8 cellular contexts compared by ENCODE assay signal in the genomic region with DNA sequence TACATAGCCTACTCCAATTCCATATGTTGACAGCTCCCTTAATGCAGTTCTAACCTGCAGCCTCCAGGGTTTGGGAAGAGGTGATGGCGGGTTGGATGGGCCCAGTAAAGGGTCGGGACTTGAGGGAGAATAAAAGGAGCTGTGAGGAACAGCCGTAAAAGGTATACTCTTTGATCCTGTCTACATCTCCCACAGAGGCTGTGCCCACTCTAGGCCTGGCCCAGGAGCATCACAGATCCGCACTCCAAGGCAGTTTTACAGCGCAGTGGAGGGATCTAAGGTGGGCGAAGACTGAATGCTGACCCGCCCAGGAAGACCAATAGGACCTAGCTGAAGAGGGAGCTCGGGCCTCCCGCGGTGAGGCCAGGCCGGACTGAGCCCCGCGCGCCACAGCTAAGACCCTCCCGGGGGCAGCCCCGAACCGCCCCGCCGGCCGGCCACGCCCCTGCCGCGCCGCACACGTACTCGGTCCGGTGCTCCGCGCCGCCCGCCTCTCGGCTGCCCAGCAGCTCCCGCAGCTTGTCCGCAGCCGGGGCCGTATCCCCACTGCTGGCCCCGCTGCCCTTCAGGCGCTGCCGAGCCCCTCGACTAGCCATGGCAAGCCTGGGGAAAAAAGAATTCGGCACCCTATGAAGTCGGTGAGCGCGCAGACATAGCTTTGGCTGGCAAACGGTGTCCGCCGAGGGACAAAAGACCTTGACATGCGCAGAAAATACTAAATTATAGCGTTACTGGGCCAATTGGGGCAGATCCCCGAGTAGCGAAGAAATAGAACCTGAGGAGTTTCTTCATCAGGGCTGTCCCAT. TPM values are rescaled to one million over a fixed set of nuclear protein-coding genes. Genes with fewer than 3 reads are reported as not detected.
DNase-seq lines count a peak whose midpoint lies in the region; ATAC-seq and TF ChIP-seq lines count a peak whose summit lies in the region.

A gene with protein sequence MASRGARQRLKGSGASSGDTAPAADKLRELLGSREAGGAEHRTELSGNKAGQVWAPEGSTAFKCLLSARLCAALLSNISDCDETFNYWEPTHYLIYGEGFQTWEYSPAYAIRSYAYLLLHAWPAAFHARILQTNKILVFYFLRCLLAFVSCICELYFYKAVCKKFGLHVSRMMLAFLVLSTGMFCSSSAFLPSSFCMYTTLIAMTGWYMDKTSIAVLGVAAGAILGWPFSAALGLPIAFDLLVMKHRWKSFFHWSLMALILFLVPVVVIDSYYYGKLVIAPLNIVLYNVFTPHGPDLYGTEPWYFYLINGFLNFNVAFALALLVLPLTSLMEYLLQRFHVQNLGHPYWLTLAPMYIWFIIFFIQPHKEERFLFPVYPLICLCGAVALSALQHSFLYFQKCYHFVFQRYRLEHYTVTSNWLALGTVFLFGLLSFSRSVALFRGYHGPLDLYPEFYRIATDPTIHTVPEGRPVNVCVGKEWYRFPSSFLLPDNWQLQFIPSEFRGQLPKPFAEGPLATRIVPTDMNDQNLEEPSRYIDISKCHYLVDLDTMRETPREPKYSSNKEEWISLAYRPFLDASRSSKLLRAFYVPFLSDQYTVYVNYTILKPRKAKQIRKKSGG (minus strand): TSS at position 695 of the 806 bp plus-strand sequence. CDS start 99 bp downstream, at position 596.

- peak within 1 kb of the TSS; percentile 88 for H3K27ac Mint-ChIP-seq in T-helper 1 cell treated with Interleukin-12 subunit alpha and Interleukin-12 subunit beta and Interleukin-4 antibody, amounts not matched to agents 30 μg/mL and 1 μg/mL, for 36 hours

- H3K9me3 ChIP-seq in right cardiac atrium (ENCODE audit: control insufficient read depth, low read length) (no peaks in the 10 kb centered on the region), aorta (ENCODE audit: control insufficient read depth, low read length) (no peaks in the 10 kb centered on the region)

- WGBS in right cardiac atrium = under 1% methylated on average over 51 of the region's 51 CpGs
- WGBS in aorta, 2 donors = 0 to 1% methylated on average over 24 to 51 of the region's 51 CpGs

- ATAC-seq in HG02642 (IDR thresholded peaks at IDR 0.05; ENCODE audit: poor library complexity, unreplicated experiment) (peak; percentile 94), right cardiac atrium (peak; percentile 96), aorta (ENCODE audit: low FRiP score) (peak; percentile 94)

- H3K4me1 Mint-ChIP-seq in T-helper 1 cell treated with Interleukin-12 subunit alpha and Interleukin-12 subunit beta and Interleukin-4 antibody, amounts not matched to agents 30 μg/mL and 1 μg/mL, for 36 hours (ENCODE audit: low read depth) = peaks cover 12% of the 10 kb centered on the region

- H3K36me3 ChIP-seq in rectal smooth muscle tissue (ENCODE audit: control insufficient read depth, insufficient read depth, low read length) (peaks cover 5% of the 10 kb centered on the region), aorta (ENCODE audit: control insufficient read depth in 1 of 2, insufficient read depth in 2 of 2, low read length in 1 of 2) (peaks cover 3 to 4% of the 10 kb centered on the region in 2 donors)

- peak within 1 kb of the TSS; percentile 70 for H3K9ac ChIP-seq in rectal smooth muscle tissue (ENCODE audit: low read length)

- no peaks in the 10 kb centered on the region for H3K9me3 Mint-ChIP-seq in T-helper 1 cell treated with Interleukin-12 subunit alpha and Interleukin-12 subunit beta and Interleukin-4 antibody, amounts not matched to agents 30 μg/mL and 1 μg/mL, for 36 hours

- H3K36me3 Mint-ChIP-seq in T-helper 1 cell treated with Interleukin-12 subunit alpha and Interleukin-12 subunit beta and Interleukin-4 antibody, amounts not matched to agents 30 μg/mL and 1 μg/mL, for 36 hours (ENCODE audit: low read depth) = peaks cover 20% of the 10 kb centered on the region

- intact Hi-C loops in right cardiac atrium (cut with DNase I) (loop anchor here in 2 of 4 donors (10.0 kb wide), 1 partner anchor 64 kb away; the partner anchor contains the start of gene DIXDC1 (in 2 of the 2)), aorta (cut with DNase I) (loop anchor here (10.0 kb wide), 1 partner anchor 204 kb away; the partner anchor contains the start of genes NKAPD1 (in 2 of the 2) and PIH1D2 (in 2 of the 2))

- peak within 1 kb of the TSS; percentile 90 for H3K4me3 Mint-ChIP-seq in T-helper 1 cell treated with Interleukin-12 subunit alpha and Interleukin-12 subunit beta and Interleukin-4 antibody, amounts not matched to agents 30 μg/mL and 1 μg/mL, for 36 hours

- peak; percentile 85 for DNase-seq in NCI-H1105 treated with DMSO at 0.1 percent for 48 hours (lab: John Stamatoyannopoulos, UW)
- DNase-seq in amygdala (lab: John Stamatoyannopoulos, UW) = peak in 53 of 56 donors; percentile 5 to 90 (median 66)
- DNase-seq in right cardiac atrium = peak; percentile 87 to 94 (median 94)
- DNase-seq in aorta = peak; percentile 93 to 96

- TF ChIP-seq CTCF in GM12874 (IDR thresholded peaks at IDR 0.05; ENCODE audit: insufficient read depth, low read depth, low read length) = 0 out of 2 replicates have a peak, but pooled peaks have one; percentile 6

- H3K4me1 ChIP-seq in right cardiac atrium (ENCODE audit: control insufficient read depth, insufficient read depth, low read length) = no peaks in the 10 kb centered on the region
- peaks cover 6% of the 10 kb centered on the region for H3K4me1 ChIP-seq in rectal smooth muscle tissue (ENCODE audit: control insufficient read depth, insufficient read depth, low read length)
- peaks cover 0 to 3% of the 10 kb centered on the region in 2 donors for H3K4me1 ChIP-seq in aorta (ENCODE audit: control insufficient read depth in 1 of 2, insufficient read depth in 2 of 2, low read length in 2 of 2)

- H3K27me3 ChIP-seq in right cardiac atrium (ENCODE audit: control insufficient read depth, insufficient read depth) = no peaks in the 10 kb centered on the region
- no peaks in the 10 kb centered on the region for H3K27me3 ChIP-seq in rectal smooth muscle tissue (ENCODE audit: control insufficient read depth, insufficient read depth, low read length)
- no peaks in the 10 kb centered on the region for H3K27me3 ChIP-seq in aorta (ENCODE audit: control insufficient read depth in 1 of 2, insufficient read depth in 2 of 2, low read length in 1 of 2)

- peak within 1 kb of the TSS; percentile 97 for H3K4me3 ChIP-seq in right cardiac atrium (ENCODE audit: low read length)
- peak within 1 kb of the TSS; percentile 92 for H3K4me3 ChIP-seq in rectal smooth muscle tissue (ENCODE audit: low read length)
- H3K4me3 ChIP-seq in aorta (ENCODE audit: low read length in 2 of 2) = peak within 1 kb of the TSS; percentile 72 to 93

- no peaks in the 10 kb centered on the region for H3K27me3 Mint-ChIP-seq in T-helper 1 cell treated with Interleukin-12 subunit alpha and Interleukin-12 subunit beta and Interleukin-4 antibody, amounts not matched to agents 30 μg/mL and 1 μg/mL, for 36 hours (ENCODE audit: low read depth)

- H3K27ac ChIP-seq in right cardiac atrium (ENCODE audit: low read length) = peak within 1 kb of the TSS; percentile 94
- H3K27ac ChIP-seq in rectal smooth muscle tissue (ENCODE audit: low read depth, low read length) = peak within 1 kb of the TSS; percentile 95
- H3K27ac ChIP-seq in aorta (ENCODE audit: low read depth in 1 of 2, low read length in 2 of 2) = peak within 1 kb of the TSS; percentile 37 to 91

RNA-seq across cellular contexts. Expression of the gene that starts here (rescaled TPM):
- 10 to 100 TPM; 17.0 to 84.9 (median 23.8) TPM for total RNA-seq in right cardiac atrium
- polyA plus RNA-seq in right cardiac atrium = 16.3 TPM
- 10 to 100 TPM; 25.1 to 27.8 TPM for total RNA-seq in aorta
- 10 to 100 TPM in 1 of 2 donors, 1 to 10 TPM in 1; 6.4 to 31.0 TPM for polyA plus RNA-seq in aorta

Comparison
In these comparisons a context has a peak if more than half of its experiments do, and no peak if none do; other contexts are left out.
1. Peak in every context shown above with its lines: DNase-seq, ATAC-seq, H3K4me3 ChIP-seq and H3K27ac ChIP-seq.